In genomic region chr14:18964878-18965277, GRCh38 we compare ENCODE assay signal across 6 cellular contexts. TPM values are rescaled to one million over a fixed set of nuclear protein-coding genes. Genes with fewer than 3 reads are reported as not detected.
"Had no signal": no experiment of that assay in that cellular context is flagged by ENCODE, and none has a peak within 500 bp of the region (broad histone marks: within the 10 kb centered on the region; RNA-seq: fewer than 3 reads in every experiment).

No MANE protein-coding gene starts in this region.

RNA-seq across cellular contexts. Expression of gene POTEM, which starts 2.4 kb away (rescaled TPM):
- total RNA-seq: LHCN-M2, MCF 10A, NCI-H460, PC-9, RPMI7951, SJCRH30 had no signal
